ENCODE assay signal across 6 cellular contexts in genomic region chr17:135895-136294, GRCh38. TPM values are rescaled to one million over a fixed set of nuclear protein-coding genes. Genes with fewer than 3 reads are reported as not detected.
"Had no signal": no experiment of that assay in that cellular context is flagged by ENCODE, and none has a peak within 500 bp of the region (broad histone marks: within the 10 kb centered on the region; RNA-seq: fewer than 3 reads in every experiment).

No MANE protein-coding gene starts in this region.

RNA-seq across cellular contexts. Expression of gene SCGB1C2, which starts 1.5 kb away (rescaled TPM):
- total RNA-seq: GM23338, H1, H9, HT-29, IMR-90, K562 had no signal
- polyA plus RNA-seq: GM23338, H1, IMR-90, K562 had no signal

RNA-seq across cellular contexts. Expression of gene DOC2B, which starts 45.6 kb away (rescaled TPM):
- total RNA-seq: HT-29, IMR-90 had no signal
- polyA plus RNA-seq: IMR-90, K562 had no signal
